ENCODE assay signal across 9 cellular contexts in genomic region chr11:26227311-26227710, GRCh38.
DNase-seq lines count a peak whose midpoint lies in the region; ATAC-seq and TF ChIP-seq lines count a peak whose summit lies in the region.
"Had no signal": no experiment of that assay in that cellular context is flagged by ENCODE, and none has a peak within 500 bp of the region (broad histone marks: within the 10 kb centered on the region; RNA-seq: fewer than 3 reads in every experiment).

No MANE protein-coding gene starts in this region.

- no peaks in the 10 kb centered on the region for H3K79me2 ChIP-seq in OCI-LY3 (ENCODE audit: low read length)

- H3K9ac ChIP-seq in OCI-LY3 (ENCODE audit: low read length) (no peak overlapping the region), skeletal muscle satellite cell (ENCODE audit: low read depth, low read length) (peak overlapping the region; percentile 75)

- no peaks in the 10 kb centered on the region for H3K36me3 Mint-ChIP-seq in T-cell
- H3K36me3 Mint-ChIP-seq in CD8-positive, alpha-beta T cell, result no peaks in the 10 kb centered on the region

- no peaks in the 10 kb centered on the region for H3K27me3 Mint-ChIP-seq in T-cell
- no peaks in the 10 kb centered on the region for H3K27me3 Mint-ChIP-seq in CD8-positive, alpha-beta T cell (ENCODE audit: low read depth)

- H4K20me1 ChIP-seq in OCI-LY3 (ENCODE audit: insufficient read depth, low read length), result no peaks in the 10 kb centered on the region

- H3K4me2 ChIP-seq in OCI-LY3 (ENCODE audit: low read length), result peak overlapping the region; percentile 52
- peak overlapping the region; percentile 63 for H3K4me2 ChIP-seq in skeletal muscle satellite cell (ENCODE audit: low read length)

- H3K27me3 ChIP-seq in OCI-LY3 (ENCODE audit: low read depth, low read length) (no peaks in the 10 kb centered on the region), skeletal muscle satellite cell (ENCODE audit: control insufficient read depth, insufficient read depth, low read length) (no peaks in the 10 kb centered on the region)
- no peaks in the 10 kb centered on the region for H3K27me3 ChIP-seq in CD8-positive, alpha-beta T cell (ENCODE audit: insufficient read depth, low read length)

- CTCF ChIA-PET in T-cell (lab: Charles Lee), result no interaction called here
- CTCF ChIA-PET in CD8-positive, alpha-beta T cell (lab: Charles Lee), result no interaction called here

- H3K4me3 ChIP-seq in OCI-LY3 (ENCODE audit: low read length) (peak overlapping the region; percentile 24; the same call in 1 of the 2 replicates), foreskin fibroblast (ENCODE audit: low read depth in 1 of 2, low read length in 2 of 2) (no peak overlapping the region), skeletal muscle satellite cell (ENCODE audit: low read length) (no peak overlapping the region)
- no peak overlapping the region for H3K4me3 ChIP-seq in CD8-positive, alpha-beta T cell (ENCODE audit: low read depth, low read length)

- peak; percentile 70 for TF ChIP-seq CTCF in OCI-LY3 (IDR thresholded peaks at IDR 0.05; ENCODE audit: low read depth, low read length)
- peak; percentile 39 for TF ChIP-seq CTCF in foreskin fibroblast (IDR thresholded peaks at IDR 0.05; ENCODE audit: low read depth, low read length)
- TF ChIP-seq CTCF in CD8-positive, alpha-beta T cell (IDR thresholded peaks at IDR 0.05), result no peak

- H3K4me1 ChIP-seq in OCI-LY3 (ENCODE audit: low read length), result peaks cover 14% of the 10 kb centered on the region
- peaks cover 53% of the 10 kb centered on the region for H3K4me1 ChIP-seq in skeletal muscle satellite cell (ENCODE audit: control insufficient read depth, insufficient read depth, low read length)
- H3K4me1 ChIP-seq in CD8-positive, alpha-beta T cell (ENCODE audit: insufficient read depth, low read length), result no peaks in the 10 kb centered on the region

- no peak overlapping the region for H3K27ac Mint-ChIP-seq in T-cell
- H3K27ac Mint-ChIP-seq in CD8-positive, alpha-beta T cell, result no peak overlapping the region

- intact Hi-C loops in CD8-positive, alpha-beta T cell (cut with DNase I, micrococcal nuclease), result no loop called here

- peaks cover 3 to 10% (median 7%) of the 10 kb centered on the region in 3 donors for H3K9me3 Mint-ChIP-seq in T-cell
- peaks cover 3% of the 10 kb centered on the region for H3K9me3 Mint-ChIP-seq in CD8-positive, alpha-beta T cell

- H3K9me3 ChIP-seq in OCI-LY3 (ENCODE audit: insufficient read depth, low read length) (no peaks in the 10 kb centered on the region), skeletal muscle satellite cell (replicated peaks; ENCODE audit: low read length) (no peaks in the 10 kb centered on the region)
- no peaks in the 10 kb centered on the region for H3K9me3 ChIP-seq in CD8-positive, alpha-beta T cell (ENCODE audit: low read length)

- no peak overlapping the region for H3K27ac ChIP-seq in OCI-LY3 (ENCODE audit: low read length)
- no peak overlapping the region for H3K27ac ChIP-seq in CD8-positive, alpha-beta T cell (ENCODE audit: low read depth, low read length)

- no peaks in the 10 kb centered on the region for H3K4me1 Mint-ChIP-seq in T-cell
- no peaks in the 10 kb centered on the region for H3K4me1 Mint-ChIP-seq in CD8-positive, alpha-beta T cell (ENCODE audit: low read depth)

- DNase-seq in AG08396 (ENCODE audit: low spot score) (peak; percentile 40), foreskin fibroblast (peak; percentile 85 to 90), T-cell (no peak)
- no peak for DNase-seq in CD8-positive, alpha-beta T cell

- POLR2A ChIA-PET in T-cell (lab: Charles Lee), result no interaction called here
- POLR2A ChIA-PET in CD8-positive, alpha-beta T cell (lab: Charles Lee), result no interaction called here

- no peak overlapping the region for H3K4me3 Mint-ChIP-seq in T-cell
- H3K4me3 Mint-ChIP-seq in CD8-positive, alpha-beta T cell, result no peak overlapping the region

- H3K36me3 ChIP-seq in OCI-LY3 (replicated peaks; ENCODE audit: low read depth, low read length) (no peaks in the 10 kb centered on the region), skeletal muscle satellite cell (ENCODE audit: insufficient read depth, low read length) (no peaks in the 10 kb centered on the region)
- no peaks in the 10 kb centered on the region for H3K36me3 ChIP-seq in CD8-positive, alpha-beta T cell (ENCODE audit: insufficient read depth, low read length)

- peak overlapping the region; percentile 76 for H2AFZ ChIP-seq in OCI-LY3 (ENCODE audit: low read depth, low read length)

- ATAC-seq in GM18907 (IDR thresholded peaks at IDR 0.05; ENCODE audit: unreplicated experiment) (peak; percentile 90), HG03139 (IDR thresholded peaks at IDR 0.05; ENCODE audit: unreplicated experiment) (peak; percentile 81), T-cell (replicated peaks in 1 of 4) (no peak)
- no peak for ATAC-seq in CD8-positive, alpha-beta T cell
- ATAC-seq: HCT116 had no signal

Comparison
In these comparisons a context has a peak if more than half of its experiments do, and no peak if none do; other contexts are left out.
1. DNase-seq: peak in AG08396 (single experiment) and foreskin fibroblast (2 of 2); none in T-cell (0 of 34) and CD8-positive, alpha-beta T cell (0 of 7).
2. ATAC-seq: peak in GM18907 (single experiment) and HG03139 (single experiment); none in T-cell (0 of 4) and CD8-positive, alpha-beta T cell (single experiment).